ENCODE assay signal across 28 cellular contexts in genomic region chr6:98016565-98016964, GRCh38.
"Had no signal": no experiment of that assay in that cellular context is flagged by ENCODE, and none has a peak within 500 bp of the region (broad histone marks: within the 10 kb centered on the region; RNA-seq: fewer than 3 reads in every experiment).

No MANE protein-coding gene starts in this region.

- H3K4me3 Mint-ChIP-seq: activated CD4-positive, alpha-beta T cell treated with anti-CD3 and anti-CD28 coated beads, Interleukin-2, amount 10 ng/mL, durations not matched to agents 24 days and 14 days; activated CD8-positive, alpha-beta T cell treated with anti-CD3 and anti-CD28 coated beads for 36 hours; activated naive CD8-positive, alpha-beta T cell treated with anti-CD3 and anti-CD28 coated beads for 36 hours; activated T-cell treated with anti-CD3 and anti-CD28 coated beads, Interleukin-2, amount 50 U/mL, for 72 hours; activated T-helper 17 cell treated with anti-CD3 and anti-CD28 coated beads, Interleukin-2, amount 50 U/mL, for 72 hours had no signal

- H3K36me3 Mint-ChIP-seq: activated naive CD8-positive, alpha-beta T cell treated with anti-CD3 and anti-CD28 coated beads for 36 hours had no signal

- H3K4me3 ChIP-seq: K562 had no signal

- H3K27ac ChIP-seq: brain microvascular endothelial cell, WERI-Rb-1 had no signal

- H3K9me3 Mint-ChIP-seq: activated CD4-positive, alpha-beta T cell treated with anti-CD3 and anti-CD28 coated beads, Interleukin-2, amount 10 ng/mL, durations not matched to agents 24 days and 14 days; activated CD8-positive, alpha-beta T cell treated with anti-CD3 and anti-CD28 coated beads for 36 hours; activated naive CD8-positive, alpha-beta T cell treated with anti-CD3 and anti-CD28 coated beads for 36 hours; activated T-helper 17 cell treated with anti-CD3 and anti-CD28 coated beads, Interleukin-2, amount 50 U/mL, for 72 hours had no signal

- H3K27me3 Mint-ChIP-seq: activated CD4-positive, alpha-beta T cell treated with anti-CD3 and anti-CD28 coated beads, Interleukin-2, amount 10 ng/mL, durations not matched to agents 24 days and 14 days; activated CD8-positive, alpha-beta T cell treated with anti-CD3 and anti-CD28 coated beads for 36 hours; activated naive CD8-positive, alpha-beta T cell treated with anti-CD3 and anti-CD28 coated beads for 36 hours; activated T-helper 17 cell treated with anti-CD3 and anti-CD28 coated beads, Interleukin-2, amount 50 U/mL, for 72 hours had no signal

- H3K4me1 Mint-ChIP-seq: activated CD4-positive, alpha-beta T cell treated with anti-CD3 and anti-CD28 coated beads, Interleukin-2, amount 10 ng/mL, durations not matched to agents 24 days and 14 days; activated naive CD8-positive, alpha-beta T cell treated with anti-CD3 and anti-CD28 coated beads for 36 hours; activated T-helper 17 cell treated with anti-CD3 and anti-CD28 coated beads, Interleukin-2, amount 50 U/mL, for 72 hours had no signal

- H3K36me3 ChIP-seq: brain microvascular endothelial cell, WERI-Rb-1 had no signal

- H3K27ac Mint-ChIP-seq: activated CD4-positive, alpha-beta T cell treated with anti-CD3 and anti-CD28 coated beads, Interleukin-2, amount 10 ng/mL, durations not matched to agents 24 days and 14 days; activated CD8-positive, alpha-beta T cell treated with anti-CD3 and anti-CD28 coated beads for 36 hours; activated naive CD8-positive, alpha-beta T cell treated with anti-CD3 and anti-CD28 coated beads for 36 hours; activated T-cell treated with anti-CD3 and anti-CD28 coated beads, Interleukin-2, amount 50 U/mL, for 72 hours; activated T-helper 17 cell treated with anti-CD3 and anti-CD28 coated beads, Interleukin-2, amount 50 U/mL, for 72 hours had no signal

- DNase-seq: activated CD4-positive, alpha-beta T cell treated with anti-CD3 and anti-CD28 coated beads, Interleukin-2, amount 10 ng/mL, durations not matched to agents 24 days and 14 days; activated CD4-positive, alpha-beta T cell treated with anti-CD3 and anti-CD28 coated beads, Interleukin-2, amount 50 U/mL, for 4 hours; activated CD8-positive, alpha-beta T cell treated with anti-CD3 and anti-CD28 coated beads for 36 hours; activated effector memory CD4-positive, alpha-beta T cell treated with anti-CD3 and anti-CD28 coated beads, Interleukin-2, amount 50 U/mL, for 16 hours; activated naive CD4-positive, alpha-beta T cell; activated naive CD4-positive, alpha-beta T cell treated with anti-CD3 and anti-CD28 coated beads, Interleukin-2, amount 50 U/mL, for 16 hours; activated naive CD8-positive, alpha-beta T cell treated with anti-CD3 and anti-CD28 coated beads for 36 hours; activated T-cell treated with anti-CD3 and anti-CD28 coated beads, Interleukin-2, amount 50 U/mL, for 1 hour; activated T-cell treated with anti-CD3 and anti-CD28 coated beads, Interleukin-2, amount 50 U/mL, for 72 hours; amniotic stem cell; aorta; brain microvascular endothelial cell; central memory CD4-positive, alpha-beta T cell; NCI-H1105 treated with DMSO at 0.1 percent for 48 hours; NCI-H1436 treated with DMSO at 0.1 percent for 48 hours; NCI-H1930; NCI-H2081 treated with DMSO at 0.1 percent for 48 hours; NCI-H2171 treated with DMSO at 0.1 percent for 48 hours; NCI-H2227 treated with DMSO at 0.1 percent for 48 hours; NCI-H446; NCI-H510A treated with DMSO at 0.1 percent for 48 hours; NCI-H526 treated with DMSO at 0.1 percent for 48 hours; OCI-M1; Right ventricle myocardium superior; T1000; WERI-Rb-1 had no signal

- H3K27me3 ChIP-seq: brain microvascular endothelial cell had no signal

- ATAC-seq: activated CD8-positive, alpha-beta T cell treated with anti-CD3 and anti-CD28 coated beads for 36 hours; activated T-cell treated with anti-CD3 and anti-CD28 coated beads, Interleukin-2, amount 50 U/mL, for 72 hours; activated T-helper 17 cell treated with anti-CD3 and anti-CD28 coated beads, Interleukin-2, amount 50 U/mL, for 72 hours; K562 had no signal
